1 cellular context compared by ENCODE assay signal in the genomic region with DNA sequence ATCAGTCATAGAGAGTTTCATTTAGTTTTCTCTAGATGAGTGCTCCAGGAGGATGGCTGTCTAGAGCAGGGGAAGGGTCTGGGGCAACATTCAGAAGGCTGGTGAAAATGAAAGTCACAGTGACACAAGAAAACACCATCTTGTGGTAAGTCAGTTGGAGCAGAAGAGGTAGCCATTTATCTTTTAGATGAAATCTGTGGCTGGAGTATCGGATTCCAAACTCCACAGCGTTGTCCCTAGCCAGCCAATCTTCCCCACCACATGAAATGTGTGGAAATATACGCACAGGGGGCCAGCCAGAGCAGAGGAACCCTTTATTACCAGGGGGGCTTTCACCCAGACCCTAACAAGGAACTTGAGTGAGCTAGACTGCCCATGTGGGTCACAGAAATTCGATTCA.
A peak's percentile ranks its signal among the peaks of the same experiment; 100 is the strongest.
TF ChIP-seq lines count a peak whose summit lies in the region.

No MANE protein-coding gene starts in this region.

TF ChIP-seq in K562, 482 proteins besides CTCF, POLR2A, EP300 and RAD21 (continued from another document and continues in another):
- TF ChIP-seq E2F1 (CRISPR knock-in tag; IDR thresholded peaks at IDR 0.05), result no peak
- no peak for TF ChIP-seq ZNF561 (CRISPR knock-in tag; conservative IDR thresholded peaks at IDR 0.05)
- no peak for TF ChIP-seq FOXP1 (CRISPR knock-in tag; IDR thresholded peaks at IDR 0.05)
- TF ChIP-seq MEIS2 (IDR thresholded peaks at IDR 0.05; ENCODE audit: partially characterized antibody), result no peak
- no peak for TF ChIP-seq XRCC5 (IDR thresholded peaks at IDR 0.05; ENCODE audit: low read depth, low read length)
- TF ChIP-seq ZBTB43 (CRISPR knock-in tag; IDR thresholded peaks at IDR 0.05), result no peak
- TF ChIP-seq ZNF583 (CRISPR knock-in tag; IDR thresholded peaks at IDR 0.05), result no peak
- TF ChIP-seq, protein P1, sequence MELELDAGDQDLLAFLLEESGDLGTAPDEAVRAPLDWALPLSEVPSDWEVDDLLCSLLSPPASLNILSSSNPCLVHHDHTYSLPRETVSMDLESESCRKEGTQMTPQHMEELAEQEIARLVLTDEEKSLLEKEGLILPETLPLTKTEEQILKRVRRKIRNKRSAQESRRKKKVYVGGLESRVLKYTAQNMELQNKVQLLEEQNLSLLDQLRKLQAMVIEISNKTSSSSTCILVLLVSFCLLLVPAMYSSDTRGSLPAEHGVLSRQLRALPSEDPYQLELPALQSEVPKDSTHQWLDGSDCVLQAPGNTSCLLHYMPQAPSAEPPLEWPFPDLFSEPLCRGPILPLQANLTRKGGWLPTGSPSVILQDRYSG (tag; conservative IDR thresholded peaks at IDR 0.05; ENCODE audit: low read depth), result peak; percentile 55; the same call in 1 of the 2 replicates
- TF ChIP-seq NR2F6 (CRISPR knock-in tag; IDR thresholded peaks at IDR 0.05), result no peak
- TF ChIP-seq RBM17 (IDR thresholded peaks at IDR 0.05; ENCODE audit: borderline replicate concordance, low read depth, low read length), result no peak
- no peak for TF ChIP-seq ZBTB7A (IDR thresholded peaks at IDR 0.05; ENCODE audit: borderline replicate concordance, control insufficient read depth, low read depth, low read length)
- TF ChIP-seq THRAP3 (IDR thresholded peaks at IDR 0.05; ENCODE audit: borderline replicate concordance), result no peak
- TF ChIP-seq RAD51 (IDR thresholded peaks at IDR 0.05; ENCODE audit: borderline replicate concordance, low read depth), result no peak
- TF ChIP-seq ILK (tag; IDR thresholded peaks at IDR 0.05; ENCODE audit: borderline replicate concordance, low read depth), result no peak
- no peak for TF ChIP-seq PHB (CRISPR knock-in tag; IDR thresholded peaks at IDR 0.05)
- no peak for TF ChIP-seq SUPT5H (IDR thresholded peaks at IDR 0.05)
- no peak for TF ChIP-seq ZBTB8A (IDR thresholded peaks at IDR 0.05; ENCODE audit: partially characterized antibody)
- no peak for TF ChIP-seq NR1H2 (CRISPR knock-in tag; IDR thresholded peaks at IDR 0.05)
- TF ChIP-seq SP2 (IDR thresholded peaks at IDR 0.05; ENCODE audit: extremely low read depth, low read depth, low read length, poor library complexity, severe bottlenecking), result no peak
- no peak for TF ChIP-seq NELFE (IDR thresholded peaks at IDR 0.05; ENCODE audit: insufficient read depth, insufficient read length)
- TF ChIP-seq CTBP1 (IDR thresholded peaks at IDR 0.05; ENCODE audit: borderline replicate concordance), result 0 out of 2 replicates have a peak, but pooled peaks have one; percentile 8
- TF ChIP-seq, protein P2, sequence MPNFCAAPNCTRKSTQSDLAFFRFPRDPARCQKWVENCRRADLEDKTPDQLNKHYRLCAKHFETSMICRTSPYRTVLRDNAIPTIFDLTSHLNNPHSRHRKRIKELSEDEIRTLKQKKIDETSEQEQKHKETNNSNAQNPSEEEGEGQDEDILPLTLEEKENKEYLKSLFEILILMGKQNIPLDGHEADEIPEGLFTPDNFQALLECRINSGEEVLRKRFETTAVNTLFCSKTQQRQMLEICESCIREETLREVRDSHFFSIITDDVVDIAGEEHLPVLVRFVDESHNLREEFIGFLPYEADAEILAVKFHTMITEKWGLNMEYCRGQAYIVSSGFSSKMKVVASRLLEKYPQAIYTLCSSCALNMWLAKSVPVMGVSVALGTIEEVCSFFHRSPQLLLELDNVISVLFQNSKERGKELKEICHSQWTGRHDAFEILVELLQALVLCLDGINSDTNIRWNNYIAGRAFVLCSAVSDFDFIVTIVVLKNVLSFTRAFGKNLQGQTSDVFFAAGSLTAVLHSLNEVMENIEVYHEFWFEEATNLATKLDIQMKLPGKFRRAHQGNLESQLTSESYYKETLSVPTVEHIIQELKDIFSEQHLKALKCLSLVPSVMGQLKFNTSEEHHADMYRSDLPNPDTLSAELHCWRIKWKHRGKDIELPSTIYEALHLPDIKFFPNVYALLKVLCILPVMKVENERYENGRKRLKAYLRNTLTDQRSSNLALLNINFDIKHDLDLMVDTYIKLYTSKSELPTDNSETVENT (CRISPR knock-in tag; IDR thresholded peaks at IDR 0.05), result no peak
- no peak for TF ChIP-seq SAFB (IDR thresholded peaks at IDR 0.05; ENCODE audit: borderline replicate concordance, low read depth, low read length)
- TF ChIP-seq ZNF740 (CRISPR knock-in tag; IDR thresholded peaks at IDR 0.05), result no peak
- no peak for TF ChIP-seq ZNF740 (tag; IDR thresholded peaks at IDR 0.05)
- peak; percentile 69; the same call in 1 of the 2 replicates for TF ChIP-seq HSF4 (CRISPR knock-in tag; IDR thresholded peaks at IDR 0.05; ENCODE audit: borderline replicate concordance)
- TF ChIP-seq MEF2A (IDR thresholded peaks at IDR 0.05; ENCODE audit: control insufficient read depth, low read depth, low read length), result no peak
- TF ChIP-seq POLR2AphosphoS5 (IDR thresholded peaks at IDR 0.05; ENCODE audit: control insufficient read depth, insufficient read depth, low read depth, low read length), result no peak
- TF ChIP-seq XRCC4 (IDR thresholded peaks at IDR 0.05; ENCODE audit: extremely low read depth, insufficient read depth, insufficient read length), result no peak
- TF ChIP-seq TAF7 (tag; IDR thresholded peaks at IDR 0.05), result no peak
- no peak for TF ChIP-seq KHSRP (IDR thresholded peaks at IDR 0.05)
- TF ChIP-seq HMG20B (CRISPR knock-in tag; IDR thresholded peaks at IDR 0.05), result no peak
- no peak for TF ChIP-seq ELF1 (tag; IDR thresholded peaks at IDR 0.05)
- TF ChIP-seq CREM (IDR thresholded peaks at IDR 0.05; ENCODE audit: low read depth), result no peak
- TF ChIP-seq ZNF589 (CRISPR knock-in tag; IDR thresholded peaks at IDR 0.05; ENCODE audit: low read depth), result no peak
- TF ChIP-seq SREBF2 (CRISPR knock-in tag; IDR thresholded peaks at IDR 0.05), result no peak
- no peak for TF ChIP-seq USF2 (CRISPR knock-in tag; IDR thresholded peaks at IDR 0.05)
- TF ChIP-seq TAL1 (IDR thresholded peaks at IDR 0.05), result no peak
- TF ChIP-seq ARID1B (IDR thresholded peaks at IDR 0.05), result peak; percentile 43; the same call in 1 of the 2 replicates
- no peak for TF ChIP-seq ZEB2 (IDR thresholded peaks at IDR 0.05)
- no peak for TF ChIP-seq JUND (IDR thresholded peaks at IDR 0.05; ENCODE audit: borderline replicate concordance, low read depth, low read length)
- TF ChIP-seq JUND (tag; IDR thresholded peaks at IDR 0.05; ENCODE audit: borderline replicate concordance, low read depth, low read length), result no peak; the same call in 2 of the 3 replicates
- no peak for TF ChIP-seq RNF2 (IDR thresholded peaks at IDR 0.05)
- TF ChIP-seq PBX2 (CRISPR knock-in tag; IDR thresholded peaks at IDR 0.05; ENCODE audit: low read depth), result no peak
- 0 out of 2 replicates have a peak, but pooled peaks have one; percentile 38 for TF ChIP-seq PBX2 (tag; conservative IDR thresholded peaks at IDR 0.05; ENCODE audit: low read depth)
- no peak for TF ChIP-seq GATAD2B (IDR thresholded peaks at IDR 0.05; ENCODE audit: borderline replicate concordance)
- no peak for TF ChIP-seq U2AF2 (optimal IDR thresholded peaks at IDR 0.05; ENCODE audit: low read depth, low read length)
- TF ChIP-seq, protein P3, sequence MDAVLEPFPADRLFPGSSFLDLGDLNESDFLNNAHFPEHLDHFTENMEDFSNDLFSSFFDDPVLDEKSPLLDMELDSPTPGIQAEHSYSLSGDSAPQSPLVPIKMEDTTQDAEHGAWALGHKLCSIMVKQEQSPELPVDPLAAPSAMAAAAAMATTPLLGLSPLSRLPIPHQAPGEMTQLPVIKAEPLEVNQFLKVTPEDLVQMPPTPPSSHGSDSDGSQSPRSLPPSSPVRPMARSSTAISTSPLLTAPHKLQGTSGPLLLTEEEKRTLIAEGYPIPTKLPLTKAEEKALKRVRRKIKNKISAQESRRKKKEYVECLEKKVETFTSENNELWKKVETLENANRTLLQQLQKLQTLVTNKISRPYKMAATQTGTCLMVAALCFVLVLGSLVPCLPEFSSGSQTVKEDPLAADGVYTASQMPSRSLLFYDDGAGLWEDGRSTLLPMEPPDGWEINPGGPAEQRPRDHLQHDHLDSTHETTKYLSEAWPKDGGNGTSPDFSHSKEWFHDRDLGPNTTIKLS (IDR thresholded peaks at IDR 0.05; ENCODE audit: borderline replicate concordance, low read depth), result no peak
- TF ChIP-seq ZNF717 (CRISPR knock-in tag; IDR thresholded peaks at IDR 0.05), result no peak
- TF ChIP-seq ZNF282 (CRISPR knock-in tag; IDR thresholded peaks at IDR 0.05), result no peak
- no peak for TF ChIP-seq MIER1 (IDR thresholded peaks at IDR 0.05; ENCODE audit: low read depth)
- TF ChIP-seq YBX1 (IDR thresholded peaks at IDR 0.05), result no peak
- TF ChIP-seq FOXA3 (CRISPR knock-in tag; conservative IDR thresholded peaks at IDR 0.05 in 1 of 2, IDR thresholded peaks at IDR 0.05 in 1 of 2), result no peak
- peak; percentile 52 for TF ChIP-seq DPF2 (IDR thresholded peaks at IDR 0.05)
- TF ChIP-seq POLR2B (IDR thresholded peaks at IDR 0.05; ENCODE audit: low read depth, partially characterized antibody), result no peak
- no peak for TF ChIP-seq ZNF780A (CRISPR knock-in tag; IDR thresholded peaks at IDR 0.05)
- no peak for TF ChIP-seq KDM4B (IDR thresholded peaks at IDR 0.05; ENCODE audit: borderline replicate concordance in 2 of 2, low read depth in 1 of 2)
- no peak for TF ChIP-seq ELF4 (CRISPR knock-in tag; IDR thresholded peaks at IDR 0.05)
- no peak for TF ChIP-seq FOXJ2 (tag; IDR thresholded peaks at IDR 0.05)
- no peak for TF ChIP-seq ZBTB11 (CRISPR knock-in tag; IDR thresholded peaks at IDR 0.05)
- no peak for TF ChIP-seq ZNF384 (IDR thresholded peaks at IDR 0.05; ENCODE audit: low read depth, low read length)
